8 cellular contexts compared by ENCODE assay signal in genomic region chr1:206864939-206865671, GRCh38. TPM values are rescaled to one million over a fixed set of nuclear protein-coding genes. Genes with fewer than 3 reads are reported as not detected.
DNase-seq lines count a peak whose midpoint lies in the region; ATAC-seq and TF ChIP-seq lines count a peak whose summit lies in the region.

Gene IL20, plus strand, starts transcription at chr1:206865623. Its CDS starts 230 bp downstream, at chr1:206865853.

- no peak for TF ChIP-seq POLR2A in heart left ventricle (IDR thresholded peaks at IDR 0.05)

- DNase-seq in DMS153 treated with DMSO at 0.1 percent for 48 hours (lab: John Stamatoyannopoulos, UW; ENCODE audit: unreplicated experiment) (peak; percentile 67), KG1 (lab: John Stamatoyannopoulos, UW) (peak; percentile 12), SK-N-MC (ENCODE audit: low read depth, low spot score) (peak; percentile 39), heart left ventricle (peak; percentile 64 to 84 (median 78)), retinal pigment epithelial cell (ENCODE audit: low read depth) (peak; percentile 13), mesenteric fat pad (ENCODE audit: low spot score) (no peak)
- peak; percentile 85 for DNase-seq in activated naive CD4-positive, alpha-beta T cell treated with anti-CD3 and anti-CD28 coated beads, Interleukin-2, amount 50 U/mL, for 16 hours

- peaks cover 0 to 18% (median 0%) of the 10 kb centered on the region in 9 donors for H3K27me3 ChIP-seq in heart left ventricle

- H3K27ac ChIP-seq in SK-N-MC (no peak within 1 kb of the TSS), heart left ventricle (no peak within 1 kb of the TSS)

- intact Hi-C loops in heart left ventricle (cut with DNase I): loop anchor here in 6 of 10 donors (2.0 to 5.0 kb wide), 5 partner anchors 37 to 48 kb away; no protein-coding TSS in a partner anchor

- H3K36me3 ChIP-seq in SK-N-MC (ENCODE audit: insufficient read depth, low read length) (no peaks in the 10 kb centered on the region), heart left ventricle (no peaks in the 10 kb centered on the region)

- peaks cover 0 to 4% (median 0%) of the 10 kb centered on the region in 12 donors for H3K4me1 ChIP-seq in heart left ventricle

- 53 to 56% (median 54%) methylated on average over 19 of the region's 19 CpGs for WGBS in heart left ventricle, 4 donors

- H3K9ac ChIP-seq in SK-N-MC (ENCODE audit: insufficient read length): no peak within 1 kb of the TSS

- no peaks in the 10 kb centered on the region for H3K9me3 ChIP-seq in SK-N-MC (ENCODE audit: low read depth, low read length)
- no peaks in the 10 kb centered on the region for H3K9me3 ChIP-seq in heart left ventricle

- H3K4me3 ChIP-seq in SK-N-MC (no peak within 1 kb of the TSS), heart left ventricle (no peak within 1 kb of the TSS), retinal pigment epithelial cell (ENCODE audit: low read length) (no peak within 1 kb of the TSS)

- ATAC-seq in heart left ventricle (peak; percentile 69 to 86 (median 80)), GM19467 (IDR thresholded peaks at IDR 0.05; ENCODE audit: unreplicated experiment) (no peak)

- TF ChIP-seq CTCF in heart left ventricle (IDR thresholded peaks at IDR 0.05) (peak; percentile 58 to 79 (median 65)), retinal pigment epithelial cell (conservative IDR thresholded peaks at IDR 0.05; ENCODE audit: low read depth, low read length) (peak; percentile 98)

RNA-seq across cellular contexts. Expression of gene IL20, which starts in this region (rescaled TPM):
- total RNA-seq in heart left ventricle: not detected
- polyA plus RNA-seq in heart left ventricle: not detected
- total RNA-seq in mesenteric fat pad: not detected

Comparison
In these comparisons a context has a peak if more than half of its experiments do, and no peak if none do; other contexts are left out.
1. Peak in DNase-seq and ATAC-seq in heart left ventricle; RNA of the gene not detected or under 1 TPM.